ENCODE assay signal across 20 cellular contexts in the genomic region with DNA sequence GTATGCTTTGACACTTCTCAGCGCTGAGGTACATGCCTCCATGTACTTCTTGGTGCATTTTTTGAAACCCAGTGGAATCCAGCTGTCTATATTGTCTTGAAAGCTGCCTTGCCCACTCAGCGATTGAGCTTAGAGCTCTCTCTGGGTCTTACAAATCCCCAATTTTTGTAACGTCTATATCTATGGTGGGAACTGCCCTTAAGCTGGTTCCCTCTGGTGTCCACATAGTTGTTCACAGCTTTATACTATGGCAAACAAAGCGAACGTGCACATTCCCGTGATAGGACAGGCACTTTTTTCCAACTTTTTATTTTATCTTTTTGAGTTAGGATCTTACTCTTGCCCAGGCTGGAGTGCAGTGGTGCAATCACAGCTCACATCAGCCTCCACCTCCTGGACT. TPM values are rescaled to one million over a fixed set of nuclear protein-coding genes. Genes with fewer than 3 reads are reported as not detected.
DNase-seq lines count a peak whose midpoint lies in the region; ATAC-seq, FAIRE-seq and TF ChIP-seq lines count a peak whose summit lies in the region.
"Had no signal": no experiment of that assay in that cellular context is flagged by ENCODE, and none has a peak within 500 bp of the region (broad histone marks: within the 10 kb centered on the region; RNA-seq: fewer than 3 reads in every experiment).

No MANE protein-coding gene starts in this region.

- CTCF ChIA-PET in CD8-positive, alpha-beta T cell (lab: Charles Lee), result interaction anchor here (0.7 to 1.4 kb wide), 5 partner anchors 26 to 153 kb away, joined by 3 to 4 read pairs (median 3); partner anchors contain the start of gene CLTB

- H3K4me1 Mint-ChIP-seq in GM23338, result peaks cover 8% of the 10 kb centered on the region; the same call in 2 of the 3 replicates
- peaks cover 9% of the 10 kb centered on the region in 2 donors for H3K4me1 Mint-ChIP-seq in effector memory CD8-positive, alpha-beta T cell (ENCODE audit: low read depth in 2 of 2)
- peaks cover 4% of the 10 kb centered on the region for H3K4me1 Mint-ChIP-seq in CD8-positive, alpha-beta T cell (ENCODE audit: low read depth)

- no peak overlapping the region for H2AFZ ChIP-seq in MM.1S (ENCODE audit: low read length)
- H2AFZ ChIP-seq in GM23338, result no peak overlapping the region

- TF ChIP-seq CTCF in MM.1S (IDR thresholded peaks at IDR 0.05; ENCODE audit: low read length), result 0 out of 2 replicates have a peak, but pooled peaks have one; percentile 4
- no peak for TF ChIP-seq CTCF in bronchial epithelial cell (IDR thresholded peaks at IDR 0.05; ENCODE audit: insufficient read depth, low read length, severe bottlenecking)
- no peak for TF ChIP-seq CTCF in GM23338 (conservative IDR thresholded peaks at IDR 0.05; ENCODE audit: low read depth in 2 of 2)
- TF ChIP-seq CTCF in CD8-positive, alpha-beta T cell (IDR thresholded peaks at IDR 0.05), result no peak

- no peaks in the 10 kb centered on the region for H3K4me1 ChIP-seq in MM.1S (ENCODE audit: low read length)
- no peaks in the 10 kb centered on the region for H3K4me1 ChIP-seq in GM23338 (ENCODE audit: insufficient read depth)
- H3K4me1 ChIP-seq in CD8-positive, alpha-beta T cell (ENCODE audit: insufficient read depth, low read length), result peaks cover 4% of the 10 kb centered on the region
- H3K4me1 ChIP-seq: left lung had no signal

- H3K9me2 ChIP-seq in MM.1S (replicated peaks; ENCODE audit: insufficient read depth, low read length) (no peaks in the 10 kb centered on the region), GM23338 (ENCODE audit: insufficient read depth) (no peaks in the 10 kb centered on the region)

- DNase-seq in AG08396 (ENCODE audit: low spot score) (peak; percentile 43), MM.1S (no peak), bronchial epithelial cell (ENCODE audit: low read depth) (peak; percentile 32), hepatic stellate cell (ENCODE audit: low spot score) (peak; percentile 38), GM23338 (ENCODE audit: low spot score) (no peak)
- no peak for DNase-seq in effector memory CD8-positive, alpha-beta T cell
- DNase-seq in CD8-positive, alpha-beta T cell, result no peak
- DNase-seq: activated effector memory CD4-positive, alpha-beta T cell treated with anti-CD3 and anti-CD28 coated beads, Interleukin-2, amount 50 U/mL, for 16 hours; amygdala; foreskin melanocyte; NCI-H1694; NCI-H345; ovary; stimulated activated CD4-positive, alpha-beta T cell treated with anti-CD3 and anti-CD28 coated beads, Interleukin-4, amount 100 ng/mL, for 1 hour; T-helper 17 cell had no signal

- no peak overlapping the region for H3K4me3 Mint-ChIP-seq in GM23338
- no peak overlapping the region for H3K4me3 Mint-ChIP-seq in effector memory CD8-positive, alpha-beta T cell
- no peak overlapping the region for H3K4me3 Mint-ChIP-seq in CD8-positive, alpha-beta T cell
- H3K4me3 Mint-ChIP-seq: T-helper 17 cell had no signal

- no peak for FAIRE-seq in bronchial epithelial cell (lab: Jason Lieb, UNC)

- H3K27me3 ChIP-seq in MM.1S (replicated peaks; ENCODE audit: insufficient read depth, low read length), result peaks cover 37% of the 10 kb centered on the region
- H3K27me3 ChIP-seq in bronchial epithelial cell (ENCODE audit: control insufficient read depth, insufficient read depth, low read length), result no peaks in the 10 kb centered on the region
- H3K27me3 ChIP-seq in GM23338 (ENCODE audit: insufficient read depth), result no peaks in the 10 kb centered on the region
- no peaks in the 10 kb centered on the region for H3K27me3 ChIP-seq in CD8-positive, alpha-beta T cell (ENCODE audit: insufficient read depth, low read length)
- H3K27me3 ChIP-seq: BLaER1 treated with 17β-estradiol and CSF1 and Interleukin-3, amounts not matched to agents 10 nM and 100 nM; ovary had no signal

- peaks cover 13% of the 10 kb centered on the region for H3K27me3 Mint-ChIP-seq in GM23338 (ENCODE audit: insufficient read depth, low read depth, poor library complexity)
- H3K27me3 Mint-ChIP-seq in effector memory CD8-positive, alpha-beta T cell, result peaks cover 17 to 47% of the 10 kb centered on the region in 2 donors
- peaks cover 4% of the 10 kb centered on the region for H3K27me3 Mint-ChIP-seq in CD8-positive, alpha-beta T cell (ENCODE audit: low read depth)

- H3K4me3 ChIP-seq in MM.1S (ENCODE audit: low read length) (no peak overlapping the region), bronchial epithelial cell (ENCODE audit: low read depth, low read length) (no peak overlapping the region), GM23338 (no peak overlapping the region)
- no peak overlapping the region for H3K4me3 ChIP-seq in CD8-positive, alpha-beta T cell (ENCODE audit: low read depth, low read length)
- H3K4me3 ChIP-seq: BLaER1 treated with 17β-estradiol and CSF1 and Interleukin-3, amounts not matched to agents 10 nM and 100 nM; left lung; ovary had no signal

- H3K27ac Mint-ChIP-seq in GM23338, result no peak overlapping the region
- no peak overlapping the region for H3K27ac Mint-ChIP-seq in effector memory CD8-positive, alpha-beta T cell
- H3K27ac Mint-ChIP-seq in CD8-positive, alpha-beta T cell, result no peak overlapping the region
- H3K27ac Mint-ChIP-seq: T-helper 17 cell had no signal

- H3K27ac ChIP-seq in MM.1S (ENCODE audit: low read length) (no peak overlapping the region), GM23338 (ENCODE audit: low read depth) (no peak overlapping the region)
- H3K27ac ChIP-seq in CD8-positive, alpha-beta T cell (ENCODE audit: low read depth, low read length), result no peak overlapping the region
- H3K27ac ChIP-seq: BLaER1 treated with 17β-estradiol and CSF1 and Interleukin-3, amounts not matched to agents 10 nM and 100 nM; left lung; ovary had no signal

- no peaks in the 10 kb centered on the region for H3K79me2 ChIP-seq in MM.1S (ENCODE audit: low read length)
- H3K79me2 ChIP-seq in GM23338 (replicated peaks; ENCODE audit: insufficient read depth), result no peaks in the 10 kb centered on the region

- H3K36me3 Mint-ChIP-seq in GM23338 (ENCODE audit: low read depth), result no peaks in the 10 kb centered on the region
- H3K36me3 Mint-ChIP-seq in effector memory CD8-positive, alpha-beta T cell (ENCODE audit: insufficient read depth), result no peaks in the 10 kb centered on the region
- no peaks in the 10 kb centered on the region for H3K36me3 Mint-ChIP-seq in CD8-positive, alpha-beta T cell

- H4K20me1 ChIP-seq in MM.1S (ENCODE audit: insufficient read depth, low read length) (no peaks in the 10 kb centered on the region), GM23338 (replicated peaks; ENCODE audit: insufficient read depth) (no peaks in the 10 kb centered on the region)

- ATAC-seq in GM23338, result no peak
- ATAC-seq in effector memory CD8-positive, alpha-beta T cell (replicated peaks), result no peak
- ATAC-seq in CD8-positive, alpha-beta T cell, result no peak
- ATAC-seq in HG02798 (IDR thresholded peaks at IDR 0.05; ENCODE audit: poor library complexity, unreplicated experiment), result no peak
- ATAC-seq: left lung, Right ventricle myocardium inferior, T-helper 17 cell had no signal

- no peak overlapping the region for H3K4me2 ChIP-seq in MM.1S (ENCODE audit: low read depth, low read length)
- H3K4me2 ChIP-seq in GM23338, result no peak overlapping the region

- no peak overlapping the region for H3K9ac ChIP-seq in MM.1S (ENCODE audit: low read length)
- H3K9ac ChIP-seq: BLaER1 treated with 17β-estradiol and CSF1 and Interleukin-3, amounts not matched to agents 10 nM and 100 nM had no signal

- H3K9me3 ChIP-seq in MM.1S (replicated peaks; ENCODE audit: insufficient read depth, low read length), result no peaks in the 10 kb centered on the region
- no peaks in the 10 kb centered on the region for H3K9me3 ChIP-seq in CD8-positive, alpha-beta T cell (ENCODE audit: low read length)
- H3K9me3 ChIP-seq: left lung, ovary had no signal

- H3F3A ChIP-seq in MM.1S (ENCODE audit: insufficient read depth, low read length) (no peaks in the 10 kb centered on the region), GM23338 (replicated peaks; ENCODE audit: low read depth) (no peaks in the 10 kb centered on the region)

- H3K9me3 Mint-ChIP-seq in GM23338, result 0 out of 3 replicates have a peak, but pooled peaks cover 2% of the 10 kb centered on the region
- H3K9me3 Mint-ChIP-seq in effector memory CD8-positive, alpha-beta T cell, result no peaks in the 10 kb centered on the region
- no peaks in the 10 kb centered on the region for H3K9me3 Mint-ChIP-seq in CD8-positive, alpha-beta T cell

- intact Hi-C loops in CD8-positive, alpha-beta T cell (cut with DNase I, micrococcal nuclease), result no loop called here

- POLR2A ChIA-PET in CD8-positive, alpha-beta T cell (lab: Charles Lee), result interaction anchor here (0.6 kb wide), 1 partner anchor 8 kb away, joined by 5 read pairs; no protein-coding TSS in a partner anchor

- no peaks in the 10 kb centered on the region for H3K36me3 ChIP-seq in MM.1S (replicated peaks; ENCODE audit: insufficient read depth, low read length)
- no peaks in the 10 kb centered on the region for H3K36me3 ChIP-seq in bronchial epithelial cell (ENCODE audit: control insufficient read depth, insufficient read depth, low read length)
- no peaks in the 10 kb centered on the region for H3K36me3 ChIP-seq in GM23338 (ENCODE audit: insufficient read depth)
- no peaks in the 10 kb centered on the region for H3K36me3 ChIP-seq in CD8-positive, alpha-beta T cell (ENCODE audit: insufficient read depth, low read length)
- H3K36me3 ChIP-seq: BLaER1 treated with 17β-estradiol and CSF1 and Interleukin-3, amounts not matched to agents 10 nM and 100 nM; left lung; ovary had no signal

TF ChIP-seq in GM23338, 12 proteins besides CTCF, POLR2A, EP300 and RAD21 (continues in another document):
- TF ChIP-seq POLR2AphosphoS5 (IDR thresholded peaks at IDR 0.05; ENCODE audit: low read depth) (no peak), ETS1 (IDR thresholded peaks at IDR 0.05) (no peak)

RNA-seq across cellular contexts. Expression of gene CDHR2, which starts 20.9 kb away (rescaled TPM):
- total RNA-seq in bronchial epithelial cell, result under 0.01 TPM in 2 replicates
- total RNA-seq in GM23338 (2014; rRNA removed; shearing (Covaris generic)), result not detected in 2 replicates
- polyA plus RNA-seq in GM23338 (2016; fragmentation: Nextera tagmentation; extraction: Ambion mirVana), result 0.17 TPM in 1 of 2 replicates, not detected in the other
- total RNA-seq in CD8-positive, alpha-beta T cell, result 1 to 10 TPM; 1.2 to 2.2 TPM
- total RNA-seq: Daoy had no signal

RNA-seq across cellular contexts. Expression of gene RNF44, which starts 32.8 kb away (rescaled TPM):
- total RNA-seq in bronchial epithelial cell, result 2.1 and 3.6 TPM in 2 replicates
- 78.5 and 104 TPM in 2 replicates for total RNA-seq in GM23338 (2014; rRNA removed; shearing (Covaris generic))
- polyA plus RNA-seq in GM23338 (2016; fragmentation: Nextera tagmentation; extraction: Ambion mirVana), result 56.7 and 59.3 TPM in 2 replicates
- total RNA-seq in CD8-positive, alpha-beta T cell, result 100 to 1,000 TPM; 199 to 216 TPM

RNA-seq across cellular contexts. Expression of gene GPRIN1, which starts 39.9 kb away (rescaled TPM):
- 1.6 and 2.8 TPM in 2 replicates for total RNA-seq in bronchial epithelial cell
- total RNA-seq in GM23338 (2014; rRNA removed; shearing (Covaris generic)), result 11.7 and 14.6 TPM in 2 replicates
- 3.8 and 4.4 TPM in 2 replicates for polyA plus RNA-seq in GM23338 (2016; fragmentation: Nextera tagmentation; extraction: Ambion mirVana)
- total RNA-seq in CD8-positive, alpha-beta T cell, result under 1 TPM; 0.14 to 0.16 TPM

Comparison
In these comparisons a context has a peak if more than half of its experiments do, and no peak if none do; other contexts are left out.
1. DNase-seq: peak in AG08396 (single experiment), bronchial epithelial cell (single experiment) and hepatic stellate cell (single experiment); none in MM.1S (single experiment), GM23338 (single experiment), effector memory CD8-positive, alpha-beta T cell (0 of 3) and CD8-positive, alpha-beta T cell (0 of 7).
2. RNA of gene RNF44, which starts 32.8 kb away (total RNA-seq): 199 to 216 TPM in CD8-positive, alpha-beta T cell and 78.5 to 104 TPM in GM23338; 2.1 to 3.6 TPM in bronchial epithelial cell; every median in the first group is over 10 times any median in the second.